In the genomic region with DNA sequence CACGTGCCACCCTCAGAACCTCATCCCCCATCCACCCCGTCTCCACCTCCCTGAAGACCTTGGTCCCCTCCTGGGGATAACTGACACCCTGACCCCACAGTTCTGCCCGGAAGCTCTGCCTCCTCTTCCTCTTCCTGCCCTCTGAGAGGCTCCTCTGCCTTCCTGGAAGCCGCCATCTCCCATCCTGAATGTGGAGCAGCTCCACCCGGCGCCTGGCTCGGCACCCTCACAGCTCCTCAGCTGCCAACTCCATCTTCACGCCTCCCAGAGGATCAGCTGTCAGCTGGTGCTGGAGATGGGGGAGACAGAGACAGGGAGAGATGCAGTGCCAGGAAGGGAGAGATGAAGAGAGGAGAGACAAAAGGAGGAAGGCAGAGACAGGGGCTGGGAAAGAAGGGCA, we compare ENCODE assay signal across 25 cellular contexts.
"Had no signal": no experiment of that assay in that cellular context is flagged by ENCODE, and none has a peak within 500 bp of the region (broad histone marks: within the 10 kb centered on the region; RNA-seq: fewer than 3 reads in every experiment).

No MANE protein-coding gene starts in this region.

- H3K27ac Mint-ChIP-seq: activated CD4-positive, alpha-beta memory T cell treated with anti-CD3 and anti-CD28 coated beads for 36 hours; activated naive CD4-positive, alpha-beta T cell treated with anti-CD3 and anti-CD28 coated beads for 36 hours; activated naive CD8-positive, alpha-beta T cell treated with anti-CD3 and anti-CD28 coated beads, Interleukin-2, amount 10 ng/mL, durations not matched to agents 7 days and 5 days; activated T-cell treated with anti-CD3 and anti-CD28 coated beads, Interleukin-2, amount 50 U/mL, for 72 hours; immature natural killer cell; memory B cell; nephron; T-helper 1 cell treated with Interleukin-12 subunit alpha and Interleukin-12 subunit beta and Interleukin-4 antibody, amounts not matched to agents 30 μg/mL and 1 μg/mL, for 36 hours; type B pancreatic cell had no signal

- H3K9me3 Mint-ChIP-seq: activated CD4-positive, alpha-beta memory T cell treated with anti-CD3 and anti-CD28 coated beads for 36 hours; activated naive CD4-positive, alpha-beta T cell treated with anti-CD3 and anti-CD28 coated beads for 36 hours; activated naive CD8-positive, alpha-beta T cell treated with anti-CD3 and anti-CD28 coated beads, Interleukin-2, amount 10 ng/mL, durations not matched to agents 7 days and 5 days; activated T-cell treated with anti-CD3 and anti-CD28 coated beads, Interleukin-2, amount 50 U/mL, for 72 hours; immature natural killer cell; memory B cell; nephron; T-helper 1 cell treated with Interleukin-12 subunit alpha and Interleukin-12 subunit beta and Interleukin-4 antibody, amounts not matched to agents 30 μg/mL and 1 μg/mL, for 36 hours; type B pancreatic cell had no signal

- H3K36me3 Mint-ChIP-seq: activated CD4-positive, alpha-beta memory T cell treated with anti-CD3 and anti-CD28 coated beads for 36 hours; activated naive CD8-positive, alpha-beta T cell treated with anti-CD3 and anti-CD28 coated beads, Interleukin-2, amount 10 ng/mL, durations not matched to agents 7 days and 5 days; immature natural killer cell; type B pancreatic cell had no signal

- H3K27ac ChIP-seq: foreskin keratinocyte, hepatocyte, parathyroid adenoma, thoracic aorta, vagina had no signal

- H3K4me1 Mint-ChIP-seq: activated naive CD8-positive, alpha-beta T cell treated with anti-CD3 and anti-CD28 coated beads, Interleukin-2, amount 10 ng/mL, durations not matched to agents 7 days and 5 days; immature natural killer cell; nephron had no signal

- H3K9ac ChIP-seq: parathyroid adenoma had no signal

- H3K9me3 ChIP-seq: thoracic aorta, vagina had no signal

- H3K4me1 ChIP-seq: foreskin keratinocyte, parathyroid adenoma, vagina had no signal

- H3K4me2 ChIP-seq: hepatocyte had no signal

- ATAC-seq: activated T-cell treated with anti-CD3 and anti-CD28 coated beads, Interleukin-2, amount 50 U/mL, for 72 hours; foreskin keratinocyte; sciatic nerve had no signal

- H3K79me2 ChIP-seq: hepatocyte, parathyroid adenoma had no signal

- H3K4me3 Mint-ChIP-seq: activated CD4-positive, alpha-beta memory T cell treated with anti-CD3 and anti-CD28 coated beads for 36 hours; activated naive CD4-positive, alpha-beta T cell treated with anti-CD3 and anti-CD28 coated beads for 36 hours; activated naive CD8-positive, alpha-beta T cell treated with anti-CD3 and anti-CD28 coated beads, Interleukin-2, amount 10 ng/mL, durations not matched to agents 7 days and 5 days; activated T-cell treated with anti-CD3 and anti-CD28 coated beads, Interleukin-2, amount 50 U/mL, for 72 hours; immature natural killer cell; memory B cell; nephron; T-helper 1 cell treated with Interleukin-12 subunit alpha and Interleukin-12 subunit beta and Interleukin-4 antibody, amounts not matched to agents 30 μg/mL and 1 μg/mL, for 36 hours; type B pancreatic cell had no signal

- H2AFZ ChIP-seq: hepatocyte, parathyroid adenoma had no signal

- H3K27me3 ChIP-seq: vagina had no signal

- DNase-seq: activated CD4-positive, alpha-beta memory T cell treated with anti-CD3 and anti-CD28 coated beads for 36 hours; activated CD4-positive, alpha-beta T cell treated with anti-CD3 and anti-CD28 coated beads for 48 hours; activated CD4-positive, CD25-positive, alpha-beta regulatory T cell; activated effector memory CD4-positive, alpha-beta T cell treated with Interleukin-2 at 50 U/mL for 16 hours; activated naive CD4-positive, alpha-beta T cell treated with anti-CD3 and anti-CD28 coated beads for 36 hours; activated naive CD8-positive, alpha-beta T cell treated with anti-CD3 and anti-CD28 coated beads, Interleukin-2, amount 10 ng/mL, durations not matched to agents 7 days and 5 days; activated T-cell treated with anti-CD3 and anti-CD28 coated beads, Interleukin-2, amount 50 U/mL, for 72 hours; amniotic stem cell; effector CD4-positive, alpha-beta T cell; erythroblast; foreskin keratinocyte; immature natural killer cell; small intestine; stimulated activated CD4-positive, alpha-beta T cell treated with anti-CD3 and anti-CD28 coated beads, Interleukin-15, amount 100 ng/mL, for 24 hours; stimulated activated CD4-positive, alpha-beta T cell treated with anti-CD3 and anti-CD28 coated beads, Interleukin-4, amount 100 ng/mL, for 1 hour; stimulated activated naive CD4-positive, alpha-beta T cell had no signal
